In genomic region chr1:182786223-182787001, GRCh38 we compare ENCODE assay signal across 8 cellular contexts. TPM values are rescaled to one million over a fixed set of nuclear protein-coding genes. Genes with fewer than 3 reads are reported as not detected.
DNase-seq lines count a peak whose midpoint lies in the region; ATAC-seq, FAIRE-seq and TF ChIP-seq lines count a peak whose summit lies in the region.

No MANE protein-coding gene starts in this region.

- TF ChIP-seq CTCF in A673 (conservative IDR thresholded peaks at IDR 0.05; ENCODE audit: low read depth, low read length) (peak; percentile 87), neural crest cell (conservative IDR thresholded peaks at IDR 0.05) (peak; percentile 75)

- H3K4me3 ChIP-seq in A673 (ENCODE audit: low read depth, low read length, poor library complexity, severe bottlenecking) = no peak overlapping the region

- intact Hi-C loops in A673 (cut with micrococcal nuclease; ENCODE audit: unreplicated experiment) = loop anchor here (1.0 to 5.0 kb wide), 2 partner anchors 340 to 389 kb away; no protein-coding TSS in a partner anchor

- H3K4me1 Mint-ChIP-seq in neural crest cell = peaks cover 42% of the 10 kb centered on the region

- no peaks in the 10 kb centered on the region for H3K36me3 ChIP-seq in A673 (ENCODE audit: insufficient read depth, low read length, poor library complexity, severe bottlenecking)

- no peaks in the 10 kb centered on the region for H3K9me3 Mint-ChIP-seq in neural crest cell

- no peak overlapping the region for H3K27ac Mint-ChIP-seq in neural crest cell (ENCODE audit: unreplicated experiment)

- CTCF ChIA-PET in A673 (lab: Charles Lee) = interaction anchor here (0.5 to 1.4 kb wide), 12 partner anchors 120 to 643 kb away, joined by 3 to 22 read pairs (median 5); partner anchors contain the start of genes RGS16 and RNASEL

- H3K27ac ChIP-seq in A673 (ENCODE audit: low read depth, low read length, poor library complexity, severe bottlenecking) = no peak overlapping the region

- no peaks in the 10 kb centered on the region for H3K9me3 ChIP-seq in A673 (ENCODE audit: low read depth, low read length, poor library complexity, severe bottlenecking)

- H3K27me3 ChIP-seq in A673 (replicated peaks; ENCODE audit: insufficient read depth, low read depth, low read length, poor library complexity) = peaks cover 10% of the 10 kb centered on the region

- peak; percentile 26 for FAIRE-seq in GM18507 (lab: Jason Lieb, UNC)
- FAIRE-seq in urothelium cell line (lab: Jason Lieb, UNC) = no peak

- H3K4me3 Mint-ChIP-seq in neural crest cell = peak overlapping the region; percentile 82

- H3K27me3 Mint-ChIP-seq in neural crest cell (ENCODE audit: low read depth) = peaks cover 31% of the 10 kb centered on the region

- BruUV-seq in A673 (replicated peaks; lab: Mats Ljungman, UMichigan) = no TSS peak

- peak; percentile 81 for DNase-seq in A673 (ENCODE audit: low spot score)
- no peak for DNase-seq in GM18507 (ENCODE audit: extremely low spot score, insufficient read length, low read depth)
- peak; percentile 14 for DNase-seq in NCI-H510A (lab: John Stamatoyannopoulos, UW)
- peak; percentile 12 to 15 for DNase-seq in activated CD4-positive, alpha-beta T cell treated with anti-CD3 and anti-CD28 coated beads, Interleukin-2, amount 50 U/mL, for 4 hours
- peak; percentile 67 for DNase-seq in neural crest cell (ENCODE audit: low read depth, low spot score)
- peak; percentile 65 for DNase-seq in urothelium cell line (ENCODE audit: low spot score)

- POLR2A ChIA-PET in A673 (lab: Charles Lee; ENCODE audit: low non-redundant PET) = interaction anchor here (0.5 kb wide), 1 partner anchor 172 kb away, joined by 3 read pairs; no protein-coding TSS in a partner anchor

- peaks cover 11% of the 10 kb centered on the region for H3K4me1 ChIP-seq in A673 (ENCODE audit: insufficient read depth, low read length, poor library complexity, severe bottlenecking)

- no peaks in the 10 kb centered on the region for H3K36me3 Mint-ChIP-seq in neural crest cell (ENCODE audit: low read depth)

- ATAC-seq in esophagus mucosa (peak; percentile 39), GM21360 (IDR thresholded peaks at IDR 0.05; ENCODE audit: unreplicated experiment) (no peak)

RNA-seq across cellular contexts. Expression of gene NPL, which starts 3.2 kb away (rescaled TPM):
- total RNA-seq in A673 (2021) = 5.3 and 6.9 TPM in 2 replicates
- total RNA-seq in esophagus mucosa = 11.5 TPM
- 9.1 and 12.7 TPM in 2 replicates for total RNA-seq in neural crest cell

RNA-seq across cellular contexts. Expression of gene DHX9, which starts 52.7 kb away (rescaled TPM):
- total RNA-seq in A673 (2021) = 374 and 384 TPM in 2 replicates
- 93.7 TPM for total RNA-seq in esophagus mucosa
- total RNA-seq in neural crest cell = 404 and 426 TPM in 2 replicates
